Comparison of ENCODE assay signal across 14 cellular contexts in genomic region chr16:12063004-12063395, GRCh38.
DNase-seq lines count a peak whose midpoint lies in the region; ATAC-seq and TF ChIP-seq lines count a peak whose summit lies in the region.
"Had no signal": no experiment of that assay in that cellular context is flagged by ENCODE, and none has a peak within 500 bp of the region (broad histone marks: within the 10 kb centered on the region; RNA-seq: fewer than 3 reads in every experiment).

No MANE protein-coding gene starts in this region.

- H3K27ac Mint-ChIP-seq in activated T-helper 2 cell treated with anti-CD3 and anti-CD28 coated beads, Interferon-gamma antibody, Interleukin-2, Interleukin-4, amounts not matched to agents 10 μg/mL and 5 μg/mL and 100 μg/mL, durations not matched to agents 14 hours and 24 hours and 36 hours: no peak overlapping the region
- H3K27ac Mint-ChIP-seq in naive thymus-derived CD8-positive, alpha-beta T cell: no peak overlapping the region
- H3K27ac Mint-ChIP-seq: activated naive CD8-positive, alpha-beta T cell treated with anti-CD3 and anti-CD28 coated beads, Interleukin-2, amount 10 ng/mL, durations not matched to agents 7 days and 5 days; stimulated activated naive CD8-positive, alpha-beta T cell treated with anti-CD3 and anti-CD28 coated beads, Interleukin-15, Interleukin-2, amounts not matched to agents 100 ng/mL and 50 ng/mL, for 24 hours had no signal

- no peaks in the 10 kb centered on the region for H3K9me2 ChIP-seq in PC-3 (replicated peaks; ENCODE audit: low read length)

- H3K9me3 Mint-ChIP-seq in activated T-helper 2 cell treated with anti-CD3 and anti-CD28 coated beads, Interferon-gamma antibody, Interleukin-2, Interleukin-4, amounts not matched to agents 10 μg/mL and 5 μg/mL and 100 μg/mL, durations not matched to agents 14 hours and 24 hours and 36 hours: no peaks in the 10 kb centered on the region
- no peaks in the 10 kb centered on the region for H3K9me3 Mint-ChIP-seq in naive thymus-derived CD8-positive, alpha-beta T cell
- H3K9me3 Mint-ChIP-seq: activated naive CD8-positive, alpha-beta T cell treated with anti-CD3 and anti-CD28 coated beads, Interleukin-2, amount 10 ng/mL, durations not matched to agents 7 days and 5 days; CD4-positive, CD25-positive, alpha-beta regulatory T cell; nephron progenitor cell; stimulated activated naive CD8-positive, alpha-beta T cell treated with anti-CD3 and anti-CD28 coated beads, Interleukin-15, Interleukin-2, amounts not matched to agents 100 ng/mL and 50 ng/mL, for 24 hours had no signal

- POLR2A ChIA-PET in PC-3 (lab: Charles Lee; ENCODE audit: unreplicated experiment): interaction anchor here (0.6 kb wide), 1 partner anchor 216 kb away, joined by 5 read pairs; no protein-coding TSS in a partner anchor
- POLR2A ChIA-PET in naive thymus-derived CD8-positive, alpha-beta T cell (lab: Charles Lee): interaction anchor here (0.6 to 1.4 kb wide), 2 partner anchors 19 to 161 kb away, joined by 3 to 4 read pairs; no protein-coding TSS in a partner anchor

- no peaks in the 10 kb centered on the region for H3K27me3 Mint-ChIP-seq in activated T-helper 2 cell treated with anti-CD3 and anti-CD28 coated beads, Interferon-gamma antibody, Interleukin-2, Interleukin-4, amounts not matched to agents 10 μg/mL and 5 μg/mL and 100 μg/mL, durations not matched to agents 14 hours and 24 hours and 36 hours (ENCODE audit: low read depth)
- H3K27me3 Mint-ChIP-seq in naive thymus-derived CD8-positive, alpha-beta T cell: no peaks in the 10 kb centered on the region
- H3K27me3 Mint-ChIP-seq: CD4-positive, CD25-positive, alpha-beta regulatory T cell; stimulated activated naive CD8-positive, alpha-beta T cell treated with anti-CD3 and anti-CD28 coated beads, Interleukin-15, Interleukin-2, amounts not matched to agents 100 ng/mL and 50 ng/mL, for 24 hours had no signal

- DNase-seq in PC-3 (no peak), esophagus muscularis mucosa (ENCODE audit: extremely low spot score) (no peak), posterior vena cava (ENCODE audit: low spot score) (peak; percentile 76), upper lobe of right lung (peak; percentile 62)
- no peak for DNase-seq in stimulated activated CD4-positive, alpha-beta T cell treated with anti-CD3 and anti-CD28 coated beads, Interleukin-2, amount 100 ng/mL, for 24 hours
- no peak for DNase-seq in activated T-helper 2 cell treated with anti-CD3 and anti-CD28 coated beads, Interferon-gamma antibody, Interleukin-2, Interleukin-4, amounts not matched to agents 10 μg/mL and 5 μg/mL and 100 μg/mL, durations not matched to agents 14 hours and 24 hours and 36 hours (ENCODE audit: low spot score)
- DNase-seq in naive thymus-derived CD8-positive, alpha-beta T cell: no peak
- DNase-seq: activated naive CD8-positive, alpha-beta T cell treated with anti-CD3 and anti-CD28 coated beads, Interleukin-2, amount 10 ng/mL, durations not matched to agents 7 days and 5 days; CD4-positive, CD25-positive, alpha-beta regulatory T cell; cerebellar nuclear complex; DND-41; NCI-H1694 treated with DMSO at 0.1 percent for 48 hours; nephron progenitor cell had no signal

- H3K9me3 ChIP-seq in PC-3 (ENCODE audit: low read length): no peaks in the 10 kb centered on the region
- no peaks in the 10 kb centered on the region for H3K9me3 ChIP-seq in esophagus muscularis mucosa
- no peaks in the 10 kb centered on the region for H3K9me3 ChIP-seq in upper lobe of right lung

- no peaks in the 10 kb centered on the region for H3F3A ChIP-seq in PC-3 (ENCODE audit: low read length, unreplicated experiment)

- H3K79me2 ChIP-seq in PC-3 (ENCODE audit: low read length): no peaks in the 10 kb centered on the region

- H3K4me1 Mint-ChIP-seq in activated T-helper 2 cell treated with anti-CD3 and anti-CD28 coated beads, Interferon-gamma antibody, Interleukin-2, Interleukin-4, amounts not matched to agents 10 μg/mL and 5 μg/mL and 100 μg/mL, durations not matched to agents 14 hours and 24 hours and 36 hours (ENCODE audit: low read depth): peaks cover 7% of the 10 kb centered on the region
- peaks cover 8 to 36% (median 26%) of the 10 kb centered on the region in 4 donors for H3K4me1 Mint-ChIP-seq in naive thymus-derived CD8-positive, alpha-beta T cell

- TF ChIP-seq POLR2A in esophagus muscularis mucosa (IDR thresholded peaks at IDR 0.05; ENCODE audit: low read depth): no peak

- no peak for TF ChIP-seq EP300 in esophagus muscularis mucosa (IDR thresholded peaks at IDR 0.05)

- no peak overlapping the region for H3K4me3 Mint-ChIP-seq in activated T-helper 2 cell treated with anti-CD3 and anti-CD28 coated beads, Interferon-gamma antibody, Interleukin-2, Interleukin-4, amounts not matched to agents 10 μg/mL and 5 μg/mL and 100 μg/mL, durations not matched to agents 14 hours and 24 hours and 36 hours (ENCODE audit: low read depth)
- H3K4me3 Mint-ChIP-seq in naive thymus-derived CD8-positive, alpha-beta T cell: no peak overlapping the region
- H3K4me3 Mint-ChIP-seq: activated naive CD8-positive, alpha-beta T cell treated with anti-CD3 and anti-CD28 coated beads, Interleukin-2, amount 10 ng/mL, durations not matched to agents 7 days and 5 days; CD4-positive, CD25-positive, alpha-beta regulatory T cell; nephron progenitor cell; stimulated activated naive CD8-positive, alpha-beta T cell treated with anti-CD3 and anti-CD28 coated beads, Interleukin-15, Interleukin-2, amounts not matched to agents 100 ng/mL and 50 ng/mL, for 24 hours had no signal

- peaks cover 12% of the 10 kb centered on the region for H3K4me1 ChIP-seq in PC-3 (ENCODE audit: insufficient read depth, low read length)
- peaks cover 17 to 25% (median 23%) of the 10 kb centered on the region in 4 donors for H3K4me1 ChIP-seq in esophagus muscularis mucosa
- peaks cover 29% of the 10 kb centered on the region for H3K4me1 ChIP-seq in upper lobe of right lung

- H3K9ac ChIP-seq in PC-3 (ENCODE audit: low read length): no peak overlapping the region

- H2AFZ ChIP-seq in PC-3 (ENCODE audit: low read length): no peak overlapping the region

- WGBS in esophagus muscularis mucosa: 94% methylated on average over 2 of the region's 2 CpGs

- no peaks in the 10 kb centered on the region for H4K20me1 ChIP-seq in PC-3 (ENCODE audit: low read length)

- H3K27me3 ChIP-seq in PC-3 (ENCODE audit: low read length) (no peaks in the 10 kb centered on the region), esophagus muscularis mucosa (no peaks in the 10 kb centered on the region), upper lobe of right lung (no peaks in the 10 kb centered on the region)

- TF ChIP-seq CTCF in PC-3 (conservative IDR thresholded peaks at IDR 0.05; ENCODE audit: low read depth, low read length) (no peak), esophagus muscularis mucosa (IDR thresholded peaks at IDR 0.05) (no peak), upper lobe of right lung (IDR thresholded peaks at IDR 0.05) (no peak)

- BruUV-seq in PC-3 (replicated peaks; lab: Mats Ljungman, UMichigan): no TSS peak

- intact Hi-C loops in PC-3 (cut with micrococcal nuclease) (loop anchor here (5.0 kb wide), 1 partner anchor 36 kb away; no protein-coding TSS in a partner anchor), esophagus muscularis mucosa (cut with DNase I) (loop anchor here (10.0 kb wide), 1 partner anchor 668 kb away; no protein-coding TSS in a partner anchor), posterior vena cava (cut with DNase I) (loop anchor here in 1 of 2 donors (10.0 kb wide), 2 partner anchors 88 to 668 kb away; partner anchors contain the start of gene SNX29), upper lobe of right lung (cut with DNase I) (loop anchor here (10.0 kb wide), 1 partner anchor 58 kb away; no protein-coding TSS in a partner anchor)
- intact Hi-C loops in activated T-helper 2 cell treated with anti-CD3 and anti-CD28 coated beads, Interferon-gamma antibody, Interleukin-2, Interleukin-4, amounts not matched to agents 10 μg/mL and 5 μg/mL and 100 μg/mL, durations not matched to agents 14 hours and 24 hours and 36 hours (cut with micrococcal nuclease): loop anchor here (10.0 kb wide), 1 partner anchor 88 kb away; the partner anchor contains the start of gene SNX29

- H3K36me3 ChIP-seq in PC-3 (ENCODE audit: low read depth, low read length): no peaks in the 10 kb centered on the region
- H3K36me3 ChIP-seq in esophagus muscularis mucosa: peaks cover 0 to 21% (median 9%) of the 10 kb centered on the region in 4 donors
- no peaks in the 10 kb centered on the region for H3K36me3 ChIP-seq in upper lobe of right lung

- H3K4me2 ChIP-seq in PC-3 (ENCODE audit: low read length): no peak overlapping the region

- ATAC-seq in PC-3: no peak
- ATAC-seq in upper lobe of right lung: no peak
- no peak for ATAC-seq in naive thymus-derived CD8-positive, alpha-beta T cell

- no peak overlapping the region for H3K4me3 ChIP-seq in PC-3 (ENCODE audit: low read length)
- no peak overlapping the region for H3K4me3 ChIP-seq in esophagus muscularis mucosa
- no peak overlapping the region for H3K4me3 ChIP-seq in upper lobe of right lung

- no peaks in the 10 kb centered on the region for H3K36me3 Mint-ChIP-seq in activated T-helper 2 cell treated with anti-CD3 and anti-CD28 coated beads, Interferon-gamma antibody, Interleukin-2, Interleukin-4, amounts not matched to agents 10 μg/mL and 5 μg/mL and 100 μg/mL, durations not matched to agents 14 hours and 24 hours and 36 hours (ENCODE audit: low read depth)
- peaks cover 0 to 6% (median 0%) of the 10 kb centered on the region in 3 donors for H3K36me3 Mint-ChIP-seq in naive thymus-derived CD8-positive, alpha-beta T cell
- H3K36me3 Mint-ChIP-seq: activated naive CD8-positive, alpha-beta T cell treated with anti-CD3 and anti-CD28 coated beads, Interleukin-2, amount 10 ng/mL, durations not matched to agents 7 days and 5 days; CD4-positive, CD25-positive, alpha-beta regulatory T cell had no signal

- H3K27ac ChIP-seq in PC-3 (ENCODE audit: low read length) (peak overlapping the region; percentile 54), esophagus muscularis mucosa (replicated peaks in 1 of 4) (peak overlapping the region; percentile 61 to 73 (median 66)), upper lobe of right lung (peak overlapping the region; percentile 68)

- CTCF ChIA-PET in PC-3 (lab: Charles Lee): no interaction called here

Comparison
In these comparisons a context has a peak if more than half of its experiments do, and no peak if none do; other contexts are left out.
1. DNase-seq: peak in posterior vena cava (single experiment) and upper lobe of right lung (single experiment); none in PC-3 (single experiment), esophagus muscularis mucosa (single experiment), stimulated activated CD4-positive, alpha-beta T cell treated with anti-CD3 and anti-CD28 coated beads, Interleukin-2, amount 100 ng/mL, for 24 hours (0 of 2), activated T-helper 2 cell treated with anti-CD3 and anti-CD28 coated beads, Interferon-gamma antibody, Interleukin-2, Interleukin-4, amounts not matched to agents 10 μg/mL and 5 μg/mL and 100 μg/mL, durations not matched to agents 14 hours and 24 hours and 36 hours (single experiment) and naive thymus-derived CD8-positive, alpha-beta T cell (0 of 10).
2. Peak in every context shown above with its lines, with median percentiles within 50 percentile points of each other: H3K27ac ChIP-seq.